1 cellular context compared by ENCODE assay signal in the genomic region with DNA sequence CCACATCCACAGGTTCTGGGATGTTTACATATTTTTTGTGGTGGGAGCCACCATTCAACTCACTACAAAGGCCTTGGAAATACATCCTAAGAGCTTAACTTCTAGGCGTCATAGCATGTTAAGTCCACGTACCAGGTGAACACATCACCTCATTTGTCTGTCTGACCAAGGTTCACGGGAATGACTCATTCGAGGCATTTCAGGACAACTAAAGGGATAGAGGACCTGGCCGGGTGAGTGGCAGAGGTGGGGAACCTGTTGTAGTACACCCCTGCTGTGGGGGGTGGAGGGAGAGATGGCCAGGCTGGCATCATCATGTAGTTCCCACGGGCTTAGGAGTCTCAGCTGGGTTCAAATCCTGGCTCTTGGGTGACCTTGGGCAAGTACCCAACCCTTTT.
TF ChIP-seq lines count a peak whose summit lies in the region.

No MANE protein-coding gene starts in this region.

TF ChIP-seq in IMR-90, 13 proteins besides CTCF, POLR2A, EP300 and RAD21:
- TF ChIP-seq RFX5 (IDR thresholded peaks at IDR 0.05; ENCODE audit: low read depth, low read length) = no peak
- TF ChIP-seq MAZ (IDR thresholded peaks at IDR 0.05; ENCODE audit: borderline replicate concordance, low read depth, low read length) = no peak
- no peak for TF ChIP-seq RCOR1 (IDR thresholded peaks at IDR 0.05; ENCODE audit: insufficient replicate concordance, low read length)
- TF ChIP-seq NFE2L2 (IDR thresholded peaks at IDR 0.05; ENCODE audit: low read depth, low read length) = no peak
- no peak for TF ChIP-seq ELK1 (IDR thresholded peaks at IDR 0.05; ENCODE audit: borderline replicate concordance, low read depth, low read length)
- no peak for TF ChIP-seq FOS (IDR thresholded peaks at IDR 0.05; ENCODE audit: low read depth, low read length)
- no peak for TF ChIP-seq BHLHE40 (IDR thresholded peaks at IDR 0.05; ENCODE audit: low read depth, low read length)
- TF ChIP-seq CEBPB (IDR thresholded peaks at IDR 0.05; ENCODE audit: low read depth, low read length) = no peak
- no peak for TF ChIP-seq SMC3 (IDR thresholded peaks at IDR 0.05; ENCODE audit: low read depth, low read length)
- TF ChIP-seq MXI1 (IDR thresholded peaks at IDR 0.05; ENCODE audit: borderline replicate concordance, low read depth, low read length) = no peak
- TF ChIP-seq MAFK (IDR thresholded peaks at IDR 0.05; ENCODE audit: low read depth, low read length) = no peak
- TF ChIP-seq, protein P1, sequence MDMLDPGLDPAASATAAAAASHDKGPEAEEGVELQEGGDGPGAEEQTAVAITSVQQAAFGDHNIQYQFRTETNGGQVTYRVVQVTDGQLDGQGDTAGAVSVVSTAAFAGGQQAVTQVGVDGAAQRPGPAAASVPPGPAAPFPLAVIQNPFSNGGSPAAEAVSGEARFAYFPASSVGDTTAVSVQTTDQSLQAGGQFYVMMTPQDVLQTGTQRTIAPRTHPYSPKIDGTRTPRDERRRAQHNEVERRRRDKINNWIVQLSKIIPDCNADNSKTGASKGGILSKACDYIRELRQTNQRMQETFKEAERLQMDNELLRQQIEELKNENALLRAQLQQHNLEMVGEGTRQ (IDR thresholded peaks at IDR 0.05; ENCODE audit: low read depth, low read length) = no peak
- no peak for TF ChIP-seq CHD1 (IDR thresholded peaks at IDR 0.05; ENCODE audit: low read depth, low read length)
